ENCODE assay signal across 24 cellular contexts in the genomic region with DNA sequence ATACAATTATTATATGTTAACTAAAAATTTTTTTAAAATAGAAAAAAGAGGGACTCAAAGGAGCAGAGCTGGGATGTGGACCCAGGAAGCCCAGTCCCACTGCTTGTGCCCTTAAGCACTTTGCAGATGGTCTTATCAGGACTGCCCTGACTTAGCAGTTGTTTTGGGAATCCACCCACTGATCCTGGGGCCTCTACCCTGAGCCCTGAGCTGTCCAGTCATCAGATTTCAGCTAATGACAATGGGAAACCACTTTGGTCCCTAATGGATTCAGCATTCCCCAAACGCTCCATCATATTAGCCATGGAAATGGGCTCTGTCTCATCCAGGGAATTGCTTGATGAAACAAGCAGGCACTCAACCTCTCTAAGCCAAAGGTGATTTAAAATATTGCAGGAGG. TPM values are rescaled to one million over a fixed set of nuclear protein-coding genes. Genes with fewer than 3 reads are reported as not detected.
"Had no signal": no experiment of that assay in that cellular context is flagged by ENCODE, and none has a peak within 500 bp of the region (broad histone marks: within the 10 kb centered on the region; RNA-seq: fewer than 3 reads in every experiment).

No MANE protein-coding gene starts in this region.

- H3K9ac ChIP-seq: KMS-11 had no signal

- H3K4me3 ChIP-seq: SJSA1, SK-N-MC had no signal

- H3K9me3 ChIP-seq: SJSA1 had no signal

- H3K4me2 ChIP-seq: KMS-11 had no signal

- H3K36me3 ChIP-seq: SJSA1 had no signal

- H3K27me3 ChIP-seq: SJSA1 had no signal

- ATAC-seq: HepG2, T-cell had no signal

- H3K4me1 ChIP-seq: SJSA1 had no signal

- H3K27ac ChIP-seq: KMS-11, SJSA1, SK-N-MC had no signal

- DNase-seq: IMR-90, Kasumi-1, MM.1S, NCI-H1092 treated with DMSO at 0.1 percent for 48 hours, NCI-H1436, NCI-H187, NCI-H2029, NCI-H2081 treated with DMSO at 0.1 percent for 48 hours, NCI-H2171, NCI-H226, NCI-H446 treated with DMSO at 0.1 percent for 48 hours, NCI-H510A treated with DMSO at 0.1 percent for 48 hours, NCI-H526, Right ventricle myocardium superior, RPMI8226, SIG-M5, T-cell had no signal

- FAIRE-seq: HepG2, RCC 7860 had no signal

RNA-seq across cellular contexts. Expression of a gene that starts 22.5 kb away (rescaled TPM):
- total RNA-seq: HepG2, HT1080, IMR-90, M059J, SJSA1 had no signal
- polyA plus RNA-seq: HepG2, IMR-90 had no signal
